In genomic region chr6:41228616-41229015, GRCh38 we compare ENCODE assay signal across 1 cellular context.
TF ChIP-seq lines count a peak whose summit lies in the region.

No MANE protein-coding gene starts in this region.

TF ChIP-seq in K562, 482 proteins besides CTCF, POLR2A, EP300 and RAD21 (continued from another document):
- TF ChIP-seq, protein P1, sequence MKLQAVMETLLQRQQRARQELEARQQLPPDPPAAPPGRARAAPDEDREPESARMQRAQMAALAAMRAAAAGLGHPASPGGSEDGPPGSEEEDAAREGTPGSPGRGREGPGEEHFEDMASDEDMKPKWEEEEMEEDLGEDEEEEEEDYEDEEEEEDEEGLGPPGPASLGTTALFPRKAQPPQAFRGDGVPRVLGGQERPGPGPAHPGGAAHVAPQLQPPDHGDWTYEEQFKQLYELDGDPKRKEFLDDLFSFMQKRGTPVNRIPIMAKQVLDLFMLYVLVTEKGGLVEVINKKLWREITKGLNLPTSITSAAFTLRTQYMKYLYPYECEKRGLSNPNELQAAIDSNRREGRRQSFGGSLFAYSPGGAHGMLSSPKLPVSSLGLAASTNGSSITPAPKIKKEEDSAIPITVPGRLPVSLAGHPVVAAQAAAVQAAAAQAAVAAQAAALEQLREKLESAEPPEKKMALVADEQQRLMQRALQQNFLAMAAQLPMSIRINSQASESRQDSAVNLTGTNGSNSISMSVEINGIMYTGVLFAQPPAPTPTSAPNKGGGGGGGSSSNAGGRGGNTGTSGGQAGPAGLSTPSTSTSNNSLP (IDR thresholded peaks at IDR 0.05; ENCODE audit: borderline replicate concordance, low read depth, low read length): no peak
- no peak for TF ChIP-seq NRF1 (conservative IDR thresholded peaks at IDR 0.05 in 1 of 2, IDR thresholded peaks at IDR 0.05 in 1 of 2)
- TF ChIP-seq NFE2L1 (tag; IDR thresholded peaks at IDR 0.05; ENCODE audit: borderline replicate concordance, low read depth): no peak
- TF ChIP-seq TEAD2 (tag; IDR thresholded peaks at IDR 0.05): no peak
- no peak for TF ChIP-seq MCM3 (IDR thresholded peaks at IDR 0.05)
- TF ChIP-seq ZNF695 (CRISPR knock-in tag; IDR thresholded peaks at IDR 0.05): no peak
- TF ChIP-seq COPS2 (conservative IDR thresholded peaks at IDR 0.05): no peak
- TF ChIP-seq, protein P2, sequence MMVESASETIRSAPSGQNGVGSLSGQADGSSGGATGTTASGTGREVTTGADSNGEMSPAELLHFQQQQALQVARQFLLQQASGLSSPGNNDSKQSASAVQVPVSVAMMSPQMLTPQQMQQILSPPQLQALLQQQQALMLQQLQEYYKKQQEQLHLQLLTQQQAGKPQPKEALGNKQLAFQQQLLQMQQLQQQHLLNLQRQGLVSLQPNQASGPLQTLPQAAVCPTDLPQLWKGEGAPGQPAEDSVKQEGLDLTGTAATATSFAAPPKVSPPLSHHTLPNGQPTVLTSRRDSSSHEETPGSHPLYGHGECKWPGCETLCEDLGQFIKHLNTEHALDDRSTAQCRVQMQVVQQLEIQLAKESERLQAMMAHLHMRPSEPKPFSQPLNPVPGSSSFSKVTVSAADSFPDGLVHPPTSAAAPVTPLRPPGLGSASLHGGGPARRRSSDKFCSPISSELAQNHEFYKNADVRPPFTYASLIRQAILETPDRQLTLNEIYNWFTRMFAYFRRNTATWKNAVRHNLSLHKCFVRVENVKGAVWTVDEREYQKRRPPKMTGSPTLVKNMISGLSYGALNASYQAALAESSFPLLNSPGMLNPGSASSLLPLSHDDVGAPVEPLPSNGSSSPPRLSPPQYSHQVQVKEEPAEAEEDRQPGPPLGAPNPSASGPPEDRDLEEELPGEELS (CRISPR knock-in tag; IDR thresholded peaks at IDR 0.05; ENCODE audit: borderline replicate concordance): no peak
- no peak for TF ChIP-seq NR2F6 (CRISPR knock-in tag; IDR thresholded peaks at IDR 0.05)
- no peak for TF ChIP-seq ZNF143 (CRISPR knock-in tag; IDR thresholded peaks at IDR 0.05)
- TF ChIP-seq TRIM24 (IDR thresholded peaks at IDR 0.05): 0 out of 4 replicates have a peak, but pooled peaks of 1 of the 2 experiments have one; percentile 18
- no peak for TF ChIP-seq WHSC1 (IDR thresholded peaks at IDR 0.05; ENCODE audit: low read length)
- no peak for TF ChIP-seq HDAC3 (IDR thresholded peaks at IDR 0.05; ENCODE audit: borderline replicate concordance, partially characterized antibody)
- TF ChIP-seq, protein P3, sequence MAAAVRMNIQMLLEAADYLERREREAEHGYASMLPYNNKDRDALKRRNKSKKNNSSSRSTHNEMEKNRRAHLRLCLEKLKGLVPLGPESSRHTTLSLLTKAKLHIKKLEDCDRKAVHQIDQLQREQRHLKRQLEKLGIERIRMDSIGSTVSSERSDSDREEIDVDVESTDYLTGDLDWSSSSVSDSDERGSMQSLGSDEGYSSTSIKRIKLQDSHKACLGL (CRISPR knock-in tag; IDR thresholded peaks at IDR 0.05; ENCODE audit: borderline replicate concordance, poor library complexity, severe bottlenecking): no peak
- no peak for TF ChIP-seq PYGO2 (tag; IDR thresholded peaks at IDR 0.05)
- no peak for TF ChIP-seq NFXL1 (CRISPR knock-in tag; IDR thresholded peaks at IDR 0.05)
- TF ChIP-seq ZNF445 (CRISPR knock-in tag; IDR thresholded peaks at IDR 0.05; ENCODE audit: low read depth): no peak
- TF ChIP-seq ZNF316 (IDR thresholded peaks at IDR 0.05): peak; percentile 78
- TF ChIP-seq ZNF140 (CRISPR knock-in tag; IDR thresholded peaks at IDR 0.05): no peak
- TF ChIP-seq, protein P4, sequence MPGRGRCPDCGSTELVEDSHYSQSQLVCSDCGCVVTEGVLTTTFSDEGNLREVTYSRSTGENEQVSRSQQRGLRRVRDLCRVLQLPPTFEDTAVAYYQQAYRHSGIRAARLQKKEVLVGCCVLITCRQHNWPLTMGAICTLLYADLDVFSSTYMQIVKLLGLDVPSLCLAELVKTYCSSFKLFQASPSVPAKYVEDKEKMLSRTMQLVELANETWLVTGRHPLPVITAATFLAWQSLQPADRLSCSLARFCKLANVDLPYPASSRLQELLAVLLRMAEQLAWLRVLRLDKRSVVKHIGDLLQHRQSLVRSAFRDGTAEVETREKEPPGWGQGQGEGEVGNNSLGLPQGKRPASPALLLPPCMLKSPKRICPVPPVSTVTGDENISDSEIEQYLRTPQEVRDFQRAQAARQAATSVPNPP (IDR thresholded peaks at IDR 0.05; ENCODE audit: borderline replicate concordance, insufficient read depth, insufficient read length): no peak
- TF ChIP-seq CXXC5 (CRISPR knock-in tag; IDR thresholded peaks at IDR 0.05): no peak
- TF ChIP-seq ZFP36 (IDR thresholded peaks at IDR 0.05; ENCODE audit: low read depth, low read length, partially characterized antibody): no peak
- TF ChIP-seq, protein P5, sequence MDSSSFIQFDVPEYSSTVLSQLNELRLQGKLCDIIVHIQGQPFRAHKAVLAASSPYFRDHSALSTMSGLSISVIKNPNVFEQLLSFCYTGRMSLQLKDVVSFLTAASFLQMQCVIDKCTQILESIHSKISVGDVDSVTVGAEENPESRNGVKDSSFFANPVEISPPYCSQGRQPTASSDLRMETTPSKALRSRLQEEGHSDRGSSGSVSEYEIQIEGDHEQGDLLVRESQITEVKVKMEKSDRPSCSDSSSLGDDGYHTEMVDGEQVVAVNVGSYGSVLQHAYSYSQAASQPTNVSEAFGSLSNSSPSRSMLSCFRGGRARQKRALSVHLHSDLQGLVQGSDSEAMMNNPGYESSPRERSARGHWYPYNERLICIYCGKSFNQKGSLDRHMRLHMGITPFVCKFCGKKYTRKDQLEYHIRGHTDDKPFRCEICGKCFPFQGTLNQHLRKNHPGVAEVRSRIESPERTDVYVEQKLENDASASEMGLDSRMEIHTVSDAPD (CRISPR knock-in tag; IDR thresholded peaks at IDR 0.05): no peak
- peak; percentile 37; the same call in 1 of the 2 replicates for TF ChIP-seq DPF2 (IDR thresholded peaks at IDR 0.05)
